1 cellular context compared by ENCODE assay signal in genomic region chr13:73365240-73365639, GRCh38.
TF ChIP-seq lines count a peak whose summit lies in the region.

No MANE protein-coding gene starts in this region.

TF ChIP-seq in GM23338, 12 proteins besides CTCF, POLR2A, EP300 and RAD21 (continued from another document):
- TF ChIP-seq ZNF462 (CRISPR knock-in tag; IDR thresholded peaks at IDR 0.05) (no peak), CREB1 (CRISPR knock-in tag; IDR thresholded peaks at IDR 0.05; ENCODE audit: low read depth) (no peak), JUNB (IDR thresholded peaks at IDR 0.05; ENCODE audit: unreplicated experiment) (no peak), POLR2AphosphoS5 (IDR thresholded peaks at IDR 0.05; ENCODE audit: low read depth) (no peak), REST (IDR thresholded peaks at IDR 0.05; ENCODE audit: unreplicated experiment) (no peak)
